ENCODE assay signal across 30 cellular contexts in the genomic region with DNA sequence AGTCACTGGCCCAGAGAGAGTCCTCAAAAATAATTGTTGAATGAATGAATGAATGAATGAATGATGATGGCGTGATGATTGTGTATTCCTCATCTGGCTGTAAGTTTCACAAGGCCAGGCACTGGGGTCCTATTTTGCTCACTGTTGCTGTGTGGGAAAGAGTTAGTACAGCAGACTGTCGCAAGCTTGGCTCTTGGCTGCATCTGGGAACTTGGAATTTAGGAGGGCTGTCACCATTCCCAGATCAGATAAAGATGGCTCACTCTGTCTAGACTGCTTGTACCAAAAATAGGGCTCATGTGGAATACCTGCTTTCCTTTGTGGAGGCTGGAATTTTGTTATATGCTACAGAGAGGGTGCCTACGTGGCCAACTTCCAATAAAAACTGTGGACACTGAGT.
"Had no signal": no experiment of that assay in that cellular context is flagged by ENCODE, and none has a peak within 500 bp of the region (broad histone marks: within the 10 kb centered on the region; RNA-seq: fewer than 3 reads in every experiment).

No MANE protein-coding gene starts in this region.

- DNase-seq: activated CD4-positive, alpha-beta memory T cell treated with anti-CD3 and anti-CD28 coated beads, Interleukin-2, amount 10 ng/mL, durations not matched to agents 7 days and 5 days; activated CD4-positive, alpha-beta T cell treated with anti-CD3 and anti-CD28 coated beads for 36 hours; activated CD4-positive, alpha-beta T cell treated with anti-CD3 and anti-CD28 coated beads, Interleukin-2, amount 10 ng/mL, durations not matched to agents 24 days and 14 days; activated CD4-positive, alpha-beta T cell treated with anti-CD3 and anti-CD28 coated beads, Interleukin-2, amount 50 U/mL, for 4 hours; activated CD4-positive, CD25-positive, alpha-beta regulatory T cell; activated CD4-positive, CD25-positive, alpha-beta regulatory T cell treated with anti-CD3 and anti-CD28 coated beads, Interleukin-2, amount 50 U/mL, for 72 hours; activated CD8-positive, alpha-beta memory T cell treated with anti-CD3 and anti-CD28 coated beads, Interleukin-2, amount 50 U/mL, for 48 hours; activated effector memory CD4-positive, alpha-beta T cell treated with anti-CD3 and anti-CD28 coated beads, Interleukin-2, amount 50 U/mL, for 16 hours; activated naive CD4-positive, alpha-beta T cell treated with anti-CD3 and anti-CD28 coated beads for 36 hours; activated naive CD8-positive, alpha-beta T cell treated with anti-CD3 and anti-CD28 coated beads for 36 hours; activated naive CD8-positive, alpha-beta T cell treated with anti-CD3 and anti-CD28 coated beads, Interleukin-2, amount 50 U/mL, for 24 hours; activated T-cell treated with anti-CD3 and anti-CD28 coated beads for 4 hours; activated T-cell treated with anti-CD3 and anti-CD28 coated beads, Interleukin-2, amount 50 U/mL, for 24 hours; activated T-cell treated with anti-CD3 and anti-CD28 coated beads, Interleukin-2, amount 50 U/mL, for 72 hours; adrenal gland; amygdala; aorta; body of pancreas; caudate nucleus; cortex of kidney; dermis blood vessel endothelial cell; effector CD4-positive, alpha-beta T cell; effector memory CD8-positive, alpha-beta T cell; esophagus squamous epithelium; foreskin keratinocyte; T-helper 2 cell had no signal

- H3K9me3 Mint-ChIP-seq: activated naive CD4-positive, alpha-beta T cell treated with anti-CD3 and anti-CD28 coated beads, Interleukin-2, amount 50 U/mL, for 24 hours had no signal

- H3K4me1 Mint-ChIP-seq: activated CD4-positive, alpha-beta memory T cell treated with anti-CD3 and anti-CD28 coated beads, Interleukin-2, amount 10 ng/mL, durations not matched to agents 7 days and 5 days; activated CD4-positive, alpha-beta T cell treated with anti-CD3 and anti-CD28 coated beads for 36 hours; activated CD4-positive, alpha-beta T cell treated with anti-CD3 and anti-CD28 coated beads, Interleukin-2, amount 10 ng/mL, durations not matched to agents 24 days and 14 days; activated naive CD4-positive, alpha-beta T cell treated with anti-CD3 and anti-CD28 coated beads, Interleukin-2, amount 50 U/mL, for 24 hours; activated naive CD8-positive, alpha-beta T cell treated with anti-CD3 and anti-CD28 coated beads for 36 hours; activated naive CD8-positive, alpha-beta T cell treated with anti-CD3 and anti-CD28 coated beads, Interleukin-2, amount 50 U/mL, for 24 hours; activated T-helper 17 cell treated with anti-CD3 and anti-CD28 coated beads, Interleukin-2, amount 50 U/mL, for 72 hours had no signal

- H3K4me1 ChIP-seq: adrenal gland, body of pancreas, foreskin keratinocyte, gastroesophageal sphincter had no signal

- H3K4me3 ChIP-seq: adrenal gland, body of pancreas, esophagus squamous epithelium, gastroesophageal sphincter had no signal

- H3K27ac ChIP-seq: adrenal gland, body of pancreas, epithelial cell of prostate, esophagus squamous epithelium, foreskin keratinocyte, gastroesophageal sphincter had no signal

- H3K27me3 ChIP-seq: adrenal gland, body of pancreas, esophagus squamous epithelium, foreskin keratinocyte, gastroesophageal sphincter had no signal

- H3K27ac Mint-ChIP-seq: activated CD4-positive, alpha-beta memory T cell treated with anti-CD3 and anti-CD28 coated beads, Interleukin-2, amount 10 ng/mL, durations not matched to agents 7 days and 5 days; activated CD4-positive, alpha-beta T cell treated with anti-CD3 and anti-CD28 coated beads for 36 hours; activated CD4-positive, alpha-beta T cell treated with anti-CD3 and anti-CD28 coated beads, Interleukin-2, amount 10 ng/mL, durations not matched to agents 24 days and 14 days; activated naive CD4-positive, alpha-beta T cell treated with anti-CD3 and anti-CD28 coated beads for 36 hours; activated naive CD4-positive, alpha-beta T cell treated with anti-CD3 and anti-CD28 coated beads, Interleukin-2, amount 50 U/mL, for 24 hours; activated naive CD8-positive, alpha-beta T cell treated with anti-CD3 and anti-CD28 coated beads for 36 hours; activated naive CD8-positive, alpha-beta T cell treated with anti-CD3 and anti-CD28 coated beads, Interleukin-2, amount 50 U/mL, for 24 hours; activated T-cell treated with anti-CD3 and anti-CD28 coated beads, Interleukin-2, amount 50 U/mL, for 24 hours; activated T-cell treated with anti-CD3 and anti-CD28 coated beads, Interleukin-2, amount 50 U/mL, for 72 hours; activated T-helper 17 cell treated with anti-CD3 and anti-CD28 coated beads, Interleukin-2, amount 50 U/mL, for 72 hours; effector memory CD8-positive, alpha-beta T cell had no signal

- H3K4me3 Mint-ChIP-seq: activated CD4-positive, alpha-beta memory T cell treated with anti-CD3 and anti-CD28 coated beads, Interleukin-2, amount 10 ng/mL, durations not matched to agents 7 days and 5 days; activated CD4-positive, alpha-beta T cell treated with anti-CD3 and anti-CD28 coated beads for 36 hours; activated CD4-positive, alpha-beta T cell treated with anti-CD3 and anti-CD28 coated beads, Interleukin-2, amount 10 ng/mL, durations not matched to agents 24 days and 14 days; activated naive CD4-positive, alpha-beta T cell treated with anti-CD3 and anti-CD28 coated beads for 36 hours; activated naive CD4-positive, alpha-beta T cell treated with anti-CD3 and anti-CD28 coated beads, Interleukin-2, amount 50 U/mL, for 24 hours; activated naive CD8-positive, alpha-beta T cell treated with anti-CD3 and anti-CD28 coated beads for 36 hours; activated naive CD8-positive, alpha-beta T cell treated with anti-CD3 and anti-CD28 coated beads, Interleukin-2, amount 50 U/mL, for 24 hours; activated T-cell treated with anti-CD3 and anti-CD28 coated beads, Interleukin-2, amount 50 U/mL, for 24 hours; activated T-cell treated with anti-CD3 and anti-CD28 coated beads, Interleukin-2, amount 50 U/mL, for 72 hours; activated T-helper 17 cell treated with anti-CD3 and anti-CD28 coated beads, Interleukin-2, amount 50 U/mL, for 72 hours; effector memory CD8-positive, alpha-beta T cell had no signal

- H3K36me3 ChIP-seq: adrenal gland, esophagus squamous epithelium, gastroesophageal sphincter had no signal

- H3K9me3 ChIP-seq: adrenal gland, body of pancreas had no signal

- H3K27me3 Mint-ChIP-seq: activated CD4-positive, alpha-beta memory T cell treated with anti-CD3 and anti-CD28 coated beads, Interleukin-2, amount 10 ng/mL, durations not matched to agents 7 days and 5 days; activated CD4-positive, alpha-beta T cell treated with anti-CD3 and anti-CD28 coated beads for 36 hours; activated CD4-positive, alpha-beta T cell treated with anti-CD3 and anti-CD28 coated beads, Interleukin-2, amount 10 ng/mL, durations not matched to agents 24 days and 14 days; activated naive CD4-positive, alpha-beta T cell treated with anti-CD3 and anti-CD28 coated beads, Interleukin-2, amount 50 U/mL, for 24 hours; activated naive CD8-positive, alpha-beta T cell treated with anti-CD3 and anti-CD28 coated beads for 36 hours; activated naive CD8-positive, alpha-beta T cell treated with anti-CD3 and anti-CD28 coated beads, Interleukin-2, amount 50 U/mL, for 24 hours; activated T-cell treated with anti-CD3 and anti-CD28 coated beads, Interleukin-2, amount 50 U/mL, for 24 hours; activated T-helper 17 cell treated with anti-CD3 and anti-CD28 coated beads, Interleukin-2, amount 50 U/mL, for 72 hours; effector memory CD8-positive, alpha-beta T cell had no signal
